Comparison of ENCODE assay signal across 21 cellular contexts in genomic region chr11:72000591-72000867, GRCh38. TPM values are rescaled to one million over a fixed set of nuclear protein-coding genes. Genes with fewer than 3 reads are reported as not detected.
A peak's percentile ranks its signal among the peaks of the same experiment; 100 is the strongest.
DNase-seq lines count a peak whose midpoint lies in the region; ATAC-seq and TF ChIP-seq lines count a peak whose summit lies in the region.
"Had no signal": no experiment of that assay in that cellular context is flagged by ENCODE, and none has a peak within 500 bp of the region (broad histone marks: within the 10 kb centered on the region; RNA-seq: fewer than 3 reads in every experiment).

No MANE protein-coding gene starts in this region.

- H3K4me3 Mint-ChIP-seq in chondrocyte (ENCODE audit: unreplicated experiment) (no peak overlapping the region), osteocyte (ENCODE audit: unreplicated experiment) (no peak overlapping the region)
- H3K4me3 Mint-ChIP-seq: GM23338 had no signal

- H3K27ac Mint-ChIP-seq in chondrocyte (ENCODE audit: unreplicated experiment) (peak overlapping the region; percentile 41), osteocyte (ENCODE audit: unreplicated experiment) (peak overlapping the region; percentile 10)
- H3K27ac Mint-ChIP-seq: GM23338 had no signal

- TF ChIP-seq CTCF in cardiac muscle cell (IDR thresholded peaks at IDR 0.05; ENCODE audit: low read depth, low read length) (no peak), chondrocyte (IDR thresholded peaks at IDR 0.05) (no peak), osteocyte (IDR thresholded peaks at IDR 0.05) (no peak), uterus (IDR thresholded peaks at IDR 0.05) (no peak), lower leg skin (IDR thresholded peaks at IDR 0.05) (no peak)

- TF ChIP-seq POLR2A in uterus (IDR thresholded peaks at IDR 0.05): no peak
- TF ChIP-seq POLR2A in lower leg skin (IDR thresholded peaks at IDR 0.05): no peak

- H3K9me3 ChIP-seq in cardiac muscle cell (ENCODE audit: low read depth): no peaks in the 10 kb centered on the region
- no peaks in the 10 kb centered on the region for H3K9me3 ChIP-seq in uterus
- H3K9me3 ChIP-seq: ovary, right lobe of liver had no signal

- H3K4me1 ChIP-seq in cardiac muscle cell (ENCODE audit: low read depth): no peaks in the 10 kb centered on the region
- no peaks in the 10 kb centered on the region for H3K4me1 ChIP-seq in uterus
- H3K4me1 ChIP-seq: foreskin keratinocyte had no signal

- H3K27me3 ChIP-seq in cardiac muscle cell: no peaks in the 10 kb centered on the region
- no peaks in the 10 kb centered on the region for H3K27me3 ChIP-seq in uterus
- H3K27me3 ChIP-seq: brain microvascular endothelial cell, foreskin keratinocyte, ovary, right lobe of liver had no signal

- H3K36me3 ChIP-seq in cardiac muscle cell (peaks cover 28% of the 10 kb centered on the region), uterus (no peaks in the 10 kb centered on the region)
- H3K36me3 ChIP-seq: ovary had no signal

- peak overlapping the region; percentile 34 for H3K27ac ChIP-seq in cardiac muscle cell
- peak overlapping the region; percentile 72 to 81 for H3K27ac ChIP-seq in uterus
- H3K27ac ChIP-seq: brain microvascular endothelial cell, C4-2B, foreskin keratinocyte had no signal

- intact Hi-C loops in cardiac septum (cut with DNase I) (no loop called here), uterus (cut with DNase I; ENCODE audit: low total_unique reads) (no loop called here), lower leg skin (cut with DNase I; ENCODE audit: low total_unique reads) (no loop called here)

- no peak for ATAC-seq in GM18868 (IDR thresholded peaks at IDR 0.05; ENCODE audit: unreplicated experiment)
- ATAC-seq: foreskin keratinocyte, GM23338, Right ventricle myocardium inferior had no signal

- H3K27me3 Mint-ChIP-seq in chondrocyte (ENCODE audit: low read depth): no peaks in the 10 kb centered on the region
- H3K27me3 Mint-ChIP-seq in osteocyte (ENCODE audit: unreplicated experiment): no peaks in the 10 kb centered on the region

- no peaks in the 10 kb centered on the region for H3K9me3 Mint-ChIP-seq in chondrocyte (ENCODE audit: low read depth)
- H3K9me3 Mint-ChIP-seq in osteocyte (ENCODE audit: unreplicated experiment): no peaks in the 10 kb centered on the region
- H3K9me3 Mint-ChIP-seq: GM23338 had no signal

- H3K36me3 Mint-ChIP-seq in chondrocyte (ENCODE audit: low read depth) (peaks cover 27% of the 10 kb centered on the region), osteocyte (ENCODE audit: unreplicated experiment) (peaks cover 24% of the 10 kb centered on the region)

- H3K4me3 ChIP-seq in cardiac muscle cell (no peak overlapping the region), uterus (no peak overlapping the region), lower leg skin (ENCODE audit: low read depth, poor library complexity, severe bottlenecking) (no peak overlapping the region)
- H3K4me3 ChIP-seq: GM23338, ovary had no signal

- WGBS in lower leg skin, 2 donors: 69% methylated on average over 2 of the region's 4 CpGs; no CpG with 5 or more reads in 1 of the 2 donors

- DNase-seq in cardiac muscle cell (ENCODE audit: low read depth in 1 of 2, low spot score in 1 of 2) (no peak), cardiac septum (ENCODE audit: low spot score) (no peak), chondrocyte (ENCODE audit: low spot score) (no peak), osteocyte (ENCODE audit: extremely low spot score, unreplicated experiment) (no peak), uterus (peak in 1 of 2 donors; percentile 32), AG20443 (ENCODE audit: low spot score) (no peak), lower leg skin (ENCODE audit: low spot score in 2 of 2) (no peak)
- DNase-seq: brain microvascular endothelial cell; foreskin keratinocyte; hippocampal formation; NCI-H187 treated with DMSO at 0.1 percent for 48 hours; NCI-H345; NCI-H82; ovary; right lobe of liver; stimulated activated naive CD4-positive, alpha-beta T cell; SW 1271 had no signal

- H3K4me1 Mint-ChIP-seq in chondrocyte (ENCODE audit: low read depth): peaks cover 29% of the 10 kb centered on the region
- peaks cover 25% of the 10 kb centered on the region for H3K4me1 Mint-ChIP-seq in osteocyte (ENCODE audit: unreplicated experiment)
- H3K4me1 Mint-ChIP-seq: GM23338 had no signal

RNA-seq across cellular contexts. Expression of gene IL18BP, which starts 1.8 kb away (rescaled TPM):
- total RNA-seq in cardiac muscle cell (3.5 and 7.3 TPM in 2 replicates), cardiac septum (6.2 TPM), chondrocyte (9.6 to 16.2 TPM (median 11.4 TPM) in 3 replicates), osteocyte (8.8 and 9.6 TPM in 2 replicates), uterus (10 to 100 TPM in 2 of 4 donors, 1 to 10 TPM in 2; 7.3 to 24.6 (median 10.5) TPM), lower leg skin (1 to 10 TPM; 3.0 to 9.1 (median 5.6) TPM)
- 1.2 and 2.8 TPM in 2 replicates for polyA plus RNA-seq in cardiac muscle cell
